In genomic region chr17:77571562-77571981, GRCh38 we compare ENCODE assay signal across 8 cellular contexts.
A peak's percentile ranks its signal among the peaks of the same experiment; 100 is the strongest.
DNase-seq lines count a peak whose midpoint lies in the region; ATAC-seq and TF ChIP-seq lines count a peak whose summit lies in the region.

No MANE protein-coding gene starts in this region.

- TF ChIP-seq POLR2A in testis (IDR thresholded peaks at IDR 0.05) = no peak

- no peaks in the 10 kb centered on the region for H3K36me3 ChIP-seq in testis (ENCODE audit: low read depth, missing control alignments)

- no peaks in the 10 kb centered on the region for H3K9me3 Mint-ChIP-seq in activated naive CD8-positive, alpha-beta T cell treated with anti-CD3 and anti-CD28 coated beads for 36 hours
- no peaks in the 10 kb centered on the region for H3K9me3 Mint-ChIP-seq in immature natural killer cell

- no peak overlapping the region for H3K27ac Mint-ChIP-seq in activated naive CD8-positive, alpha-beta T cell treated with anti-CD3 and anti-CD28 coated beads for 36 hours
- H3K27ac Mint-ChIP-seq in immature natural killer cell = peak overlapping the region in 1 of 6 donors; percentile 6

- intact Hi-C loops in testis (cut with DNase I; ENCODE audit: low total_unique reads) = no loop called here

- H3K36me3 Mint-ChIP-seq in activated naive CD8-positive, alpha-beta T cell treated with anti-CD3 and anti-CD28 coated beads for 36 hours = no peaks in the 10 kb centered on the region
- H3K36me3 Mint-ChIP-seq in immature natural killer cell = peaks cover 0 to 3% (median 0%) of the 10 kb centered on the region in 3 donors

- H3K4me3 ChIP-seq in testis = no peak overlapping the region

- no peak for TF ChIP-seq CTCF in testis (IDR thresholded peaks at IDR 0.05)

- peak; percentile 14 for DNase-seq in activated CD4-positive, alpha-beta T cell treated with anti-CD3 and anti-CD28 coated beads for 48 hours
- DNase-seq in activated CD4-positive, alpha-beta T cell treated with anti-CD3 and anti-CD28 coated beads for 4 hours = no peak
- DNase-seq in activated naive CD8-positive, alpha-beta T cell treated with anti-CD3 and anti-CD28 coated beads for 36 hours = no peak
- DNase-seq in immature natural killer cell (peak; percentile 4 to 20 (median 7)), testis (peak; percentile 37)
- DNase-seq in stimulated activated naive CD4-positive, alpha-beta T cell treated with Interleukin-2 at 50 U/mL for 16 hours (lab: John Stamatoyannopoulos, UW) = no peak

- no peaks in the 10 kb centered on the region for H3K27me3 ChIP-seq in testis

- no peak for ATAC-seq in HG03342 (IDR thresholded peaks at IDR 0.05; ENCODE audit: unreplicated experiment)
- no peak for ATAC-seq in HG02870 (IDR thresholded peaks at IDR 0.05; ENCODE audit: unreplicated experiment)

- H3K9me3 ChIP-seq in testis = no peaks in the 10 kb centered on the region

- H3K27me3 Mint-ChIP-seq in activated naive CD8-positive, alpha-beta T cell treated with anti-CD3 and anti-CD28 coated beads for 36 hours = peaks cover 16% of the 10 kb centered on the region
- H3K27me3 Mint-ChIP-seq in immature natural killer cell (ENCODE audit: low read depth in 3 of 3) = peaks cover 5 to 9% (median 7%) of the 10 kb centered on the region in 3 donors

- H3K4me3 Mint-ChIP-seq in activated naive CD8-positive, alpha-beta T cell treated with anti-CD3 and anti-CD28 coated beads for 36 hours = peak overlapping the region; percentile 27
- peak overlapping the region; percentile 44 to 77 (median 59) for H3K4me3 Mint-ChIP-seq in immature natural killer cell

- 11 to 18% methylated on average over 14 of the region's 14 CpGs for WGBS in testis, 2 donors

- no peak overlapping the region for H3K27ac ChIP-seq in testis

- H3K4me1 ChIP-seq in testis = peaks cover 10% of the 10 kb centered on the region

- peaks cover 9% of the 10 kb centered on the region for H3K4me1 Mint-ChIP-seq in activated naive CD8-positive, alpha-beta T cell treated with anti-CD3 and anti-CD28 coated beads for 36 hours
- peaks cover 10 to 17% of the 10 kb centered on the region in 2 donors for H3K4me1 Mint-ChIP-seq in immature natural killer cell

Comparison
In these comparisons a context has a peak if more than half of its experiments do, and no peak if none do; other contexts are left out.
1. DNase-seq: peak in activated CD4-positive, alpha-beta T cell treated with anti-CD3 and anti-CD28 coated beads for 48 hours (single experiment), immature natural killer cell (3 of 3) and testis (single experiment); none in activated CD4-positive, alpha-beta T cell treated with anti-CD3 and anti-CD28 coated beads for 4 hours (0 of 2), activated naive CD8-positive, alpha-beta T cell treated with anti-CD3 and anti-CD28 coated beads for 36 hours (single experiment) and stimulated activated naive CD4-positive, alpha-beta T cell treated with Interleukin-2 at 50 U/mL for 16 hours (single experiment).